15 cellular contexts compared by ENCODE assay signal in the genomic region with DNA sequence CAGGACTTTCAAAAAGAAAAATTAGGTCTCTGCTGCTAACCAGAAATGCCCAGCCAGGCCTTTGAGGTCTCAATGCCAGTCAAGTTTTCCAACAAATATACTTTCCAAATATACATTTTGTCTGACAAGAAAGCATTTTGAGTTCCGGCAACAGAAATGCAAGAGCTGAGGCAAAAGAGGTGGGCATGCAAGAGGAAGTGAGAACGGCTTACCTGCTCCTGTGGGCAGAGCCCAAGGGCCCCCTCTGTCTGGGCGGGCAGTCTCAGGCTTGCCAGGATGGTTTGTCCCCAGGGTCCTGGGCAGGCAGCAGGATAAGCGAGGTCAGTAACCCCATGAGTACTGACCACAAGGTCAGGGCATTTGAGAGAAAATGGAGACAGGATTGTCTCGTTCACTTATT.
DNase-seq lines count a peak whose midpoint lies in the region; ATAC-seq and TF ChIP-seq lines count a peak whose summit lies in the region.
"Had no signal": no experiment of that assay in that cellular context is flagged by ENCODE, and none has a peak within 500 bp of the region (broad histone marks: within the 10 kb centered on the region; RNA-seq: fewer than 3 reads in every experiment).

No MANE protein-coding gene starts in this region.

- H4K20me1 ChIP-seq in PC-3 (ENCODE audit: low read length) (no peaks in the 10 kb centered on the region), mammary epithelial cell (ENCODE audit: insufficient read depth, low read length) (no peaks in the 10 kb centered on the region)

- WGBS in mammary epithelial cell (ENCODE audit: low coverage, missing lambda C conversion rate) = 93% methylated on average over 3 of the region's 5 CpGs

- H3K4me2 ChIP-seq in PC-3 (ENCODE audit: low read length) (peak overlapping the region; percentile 57), mammary epithelial cell (ENCODE audit: insufficient read depth, low read depth, low read length) (peak overlapping the region; percentile 26)

- DNase-seq in PC-3 (no peak), mammary epithelial cell (no peak), T-cell (no peak), NCI-H69 (lab: John Stamatoyannopoulos, UW) (no peak), SKM-1 (lab: John Stamatoyannopoulos, UW; ENCODE audit: unreplicated experiment) (no peak)
- DNase-seq: Caco-2, DMS153, H9, Karpas-422, NCI-H1105, NCI-H1694, NCI-H2107, NCI-H524 treated with DMSO at 0.1 percent for 48 hours had no signal

- H3K36me3 ChIP-seq in PC-3 (ENCODE audit: low read depth, low read length) (no peaks in the 10 kb centered on the region), mammary epithelial cell (ENCODE audit: insufficient read depth, low read length) (peaks cover 2% of the 10 kb centered on the region)

- H3K27me3 Mint-ChIP-seq in stimulated activated memory B cell treated with anti-CD40 and anti-IgM and Interleukin-4, amounts not matched to agents 10 μg/mL and 1 μg/mL and 100 μg/mL, for 72 hours = no peaks in the 10 kb centered on the region
- H3K27me3 Mint-ChIP-seq in T-cell = peaks cover 9 to 22% of the 10 kb centered on the region in 2 donors

- POLR2A ChIA-PET in PC-3 (lab: Charles Lee; ENCODE audit: unreplicated experiment) = no interaction called here
- POLR2A ChIA-PET in T-cell (lab: Charles Lee) = no interaction called here

- H3K4me3 ChIP-seq in PC-3 (ENCODE audit: low read length) = no peak overlapping the region
- H3K4me3 ChIP-seq in mammary epithelial cell (replicated peaks in 1 of 3; ENCODE audit: insufficient read depth in 1 of 3, low read depth in 2 of 3, low read length in 3 of 3) = no peak overlapping the region

- H2AFZ ChIP-seq in PC-3 (ENCODE audit: low read length) (peak overlapping the region; percentile 14), mammary epithelial cell (ENCODE audit: low read depth, low read length) (no peak overlapping the region)

- TF ChIP-seq CTCF in PC-3 (conservative IDR thresholded peaks at IDR 0.05; ENCODE audit: low read depth, low read length) (no peak), mammary epithelial cell (conservative IDR thresholded peaks at IDR 0.05 in 1 of 2, IDR thresholded peaks at IDR 0.05 in 1 of 2; ENCODE audit: extremely low read depth in 1 of 2, insufficient read depth in 1 of 2, low read depth in 1 of 2, low read length in 2 of 2) (no peak)

- H3K36me3 Mint-ChIP-seq in stimulated activated memory B cell treated with anti-CD40 and anti-IgM and Interleukin-4, amounts not matched to agents 10 μg/mL and 1 μg/mL and 100 μg/mL, for 72 hours = no peaks in the 10 kb centered on the region
- no peaks in the 10 kb centered on the region for H3K36me3 Mint-ChIP-seq in T-cell

- H3K4me1 Mint-ChIP-seq in stimulated activated memory B cell treated with anti-CD40 and anti-IgM and Interleukin-4, amounts not matched to agents 10 μg/mL and 1 μg/mL and 100 μg/mL, for 72 hours = peaks cover 20% of the 10 kb centered on the region
- H3K4me1 Mint-ChIP-seq in T-cell = peaks cover 0 to 6% (median 6%) of the 10 kb centered on the region in 3 donors

- H3K4me3 Mint-ChIP-seq in stimulated activated memory B cell treated with anti-CD40 and anti-IgM and Interleukin-4, amounts not matched to agents 10 μg/mL and 1 μg/mL and 100 μg/mL, for 72 hours = no peak overlapping the region
- no peak overlapping the region for H3K4me3 Mint-ChIP-seq in T-cell
- H3K4me3 Mint-ChIP-seq: H9 had no signal

- no TSS peak for BruUV-seq in PC-3 (replicated peaks; lab: Mats Ljungman, UMichigan)
- BruUV-seq in mammary epithelial cell (replicated peaks; lab: Mats Ljungman, UMichigan) = no TSS peak

- no peaks in the 10 kb centered on the region for H3K9me3 ChIP-seq in PC-3 (ENCODE audit: low read length)
- no peaks in the 10 kb centered on the region for H3K9me3 ChIP-seq in mammary epithelial cell (replicated peaks; ENCODE audit: insufficient read depth, low read length)
- H3K9me3 ChIP-seq: Caco-2 had no signal

- H3K27me3 ChIP-seq in PC-3 (ENCODE audit: low read length) (no peaks in the 10 kb centered on the region), mammary epithelial cell (ENCODE audit: insufficient read depth, low read length) (no peaks in the 10 kb centered on the region)

- peak overlapping the region; percentile 60 for H3K27ac ChIP-seq in PC-3 (ENCODE audit: low read length)
- no peak overlapping the region for H3K27ac ChIP-seq in mammary epithelial cell (ENCODE audit: insufficient read depth, low read depth, low read length)

- ATAC-seq in HG02798 (IDR thresholded peaks at IDR 0.05; ENCODE audit: poor library complexity, unreplicated experiment) = peak; percentile 32
- no peak for ATAC-seq in PC-3
- ATAC-seq in stimulated activated memory B cell treated with anti-CD40 and anti-IgM and Interleukin-4, amounts not matched to agents 10 μg/mL and 1 μg/mL and 100 μg/mL, for 72 hours = peak; percentile 67
- no peak for ATAC-seq in T-cell (replicated peaks in 1 of 4)

- in situ Hi-C loops in mammary epithelial cell (cut with MboI; ENCODE audit: low sequenced_read_pairs in 2 of 2) = no loop called here

- CTCF ChIA-PET in PC-3 (lab: Charles Lee) = no interaction called here
- CTCF ChIA-PET in mammary epithelial cell (lab: Charles Lee; ENCODE audit: low non-redundant PET) = no interaction called here
- CTCF ChIA-PET in T-cell (lab: Charles Lee) = no interaction called here

- H3K27ac Mint-ChIP-seq in stimulated activated memory B cell treated with anti-CD40 and anti-IgM and Interleukin-4, amounts not matched to agents 10 μg/mL and 1 μg/mL and 100 μg/mL, for 72 hours = peak overlapping the region; percentile 61
- no peak overlapping the region for H3K27ac Mint-ChIP-seq in T-cell
- H3K27ac Mint-ChIP-seq: H9 had no signal

- no peaks in the 10 kb centered on the region for H3F3A ChIP-seq in PC-3 (ENCODE audit: low read length, unreplicated experiment)

- peaks cover 22% of the 10 kb centered on the region for H3K4me1 ChIP-seq in PC-3 (ENCODE audit: insufficient read depth, low read length)
- H3K4me1 ChIP-seq in mammary epithelial cell (ENCODE audit: insufficient read depth, low read length) = peaks cover 34% of the 10 kb centered on the region

- H3K79me2 ChIP-seq in PC-3 (ENCODE audit: low read length) = no peaks in the 10 kb centered on the region
- no peaks in the 10 kb centered on the region for H3K79me2 ChIP-seq in mammary epithelial cell (ENCODE audit: insufficient read depth, low read length)

- H3K9me2 ChIP-seq in PC-3 (replicated peaks; ENCODE audit: low read length) = no peaks in the 10 kb centered on the region

- dilution Hi-C loops in mammary epithelial cell (cut with HindIII; ENCODE audit: low sequenced_read_pairs) = no loop called here

- H3K9ac ChIP-seq in PC-3 (ENCODE audit: low read length) (no peak overlapping the region), mammary epithelial cell (ENCODE audit: insufficient read depth, low read length) (no peak overlapping the region)

- intact Hi-C loops in PC-3 (cut with micrococcal nuclease) (loop anchor here (2.0 to 5.0 kb wide), 2 partner anchors 31 to 233 kb away; no protein-coding TSS in a partner anchor), mammary epithelial cell (cut with micrococcal nuclease) (no loop called here)

- no peaks in the 10 kb centered on the region for H3K9me3 Mint-ChIP-seq in stimulated activated memory B cell treated with anti-CD40 and anti-IgM and Interleukin-4, amounts not matched to agents 10 μg/mL and 1 μg/mL and 100 μg/mL, for 72 hours
- no peaks in the 10 kb centered on the region for H3K9me3 Mint-ChIP-seq in T-cell
- H3K9me3 Mint-ChIP-seq: H9 had no signal

Comparison
In these comparisons a context has a peak if more than half of its experiments do, and no peak if none do; other contexts are left out.
1. ATAC-seq: peak in HG02798 (single experiment) and stimulated activated memory B cell treated with anti-CD40 and anti-IgM and Interleukin-4, amounts not matched to agents 10 μg/mL and 1 μg/mL and 100 μg/mL, for 72 hours (single experiment); none in PC-3 (single experiment) and T-cell (0 of 4).